Comparison of ENCODE assay signal across 14 cellular contexts in genomic region chr7:75712517-75713361, GRCh38. TPM values are rescaled to one million over a fixed set of nuclear protein-coding genes. Genes with fewer than 3 reads are reported as not detected.
DNase-seq lines count a peak whose midpoint lies in the region; ATAC-seq and TF ChIP-seq lines count a peak whose summit lies in the region.
"Had no signal": no experiment of that assay in that cellular context is flagged by ENCODE, and none has a peak within 500 bp of the region (broad histone marks: within the 10 kb centered on the region; RNA-seq: fewer than 3 reads in every experiment).

No MANE protein-coding gene starts in this region.

- WGBS in spleen, 5 donors, result 74 to 78% (median 75%) methylated on average over 4 of the region's 4 CpGs

- TF ChIP-seq POLR2A in spleen (IDR thresholded peaks at IDR 0.05), result no peak

- ATAC-seq in GM23338, result peak; percentile 70
- peak; percentile 71 for ATAC-seq in WTC11
- ATAC-seq in GM21723 (IDR thresholded peaks at IDR 0.05; ENCODE audit: unreplicated experiment), result no peak

- H3F3A ChIP-seq in GM23338 (replicated peaks; ENCODE audit: low read depth), result no peaks in the 10 kb centered on the region

- H4K20me1 ChIP-seq in GM23338 (replicated peaks; ENCODE audit: insufficient read depth), result no peaks in the 10 kb centered on the region

- H3K4me3 Mint-ChIP-seq in GM23338 (no peak overlapping the region; the same call in 2 of the 3 replicates), WTC11 (no peak overlapping the region), immature natural killer cell (peak overlapping the region; percentile 8 to 64 (median 23))

- H3K79me2 ChIP-seq in GM23338 (replicated peaks; ENCODE audit: insufficient read depth), result no peaks in the 10 kb centered on the region

- H3K36me3 Mint-ChIP-seq in GM23338 (ENCODE audit: low read depth) (peaks cover 14% of the 10 kb centered on the region), WTC11 (peaks cover 7% of the 10 kb centered on the region; the same call in 1 of the 2 replicates), immature natural killer cell (peaks cover 4 to 47% (median 28%) of the 10 kb centered on the region in 3 donors)

- 0 out of 2 replicates have a peak, but pooled peaks cover 3% of the 10 kb centered on the region for H3K36me3 ChIP-seq in GM23338 (ENCODE audit: insufficient read depth)
- no peaks in the 10 kb centered on the region for H3K36me3 ChIP-seq in spleen
- H3K36me3 ChIP-seq: adrenal gland had no signal

- no peaks in the 10 kb centered on the region for H3K27me3 ChIP-seq in GM23338 (ENCODE audit: insufficient read depth)
- H3K27me3 ChIP-seq in spleen (replicated peaks in 1 of 7), result no peaks in the 10 kb centered on the region
- H3K27me3 ChIP-seq: adrenal gland had no signal

- H3K27ac ChIP-seq in GM23338 (ENCODE audit: low read depth) (0 out of 2 replicates have a peak overlapping the region, but pooled peaks have one; percentile 76), spleen (peak overlapping the region in 6 of 8 donors; percentile 50 to 70 (median 64))

- H3K27ac Mint-ChIP-seq in GM23338, result no peak overlapping the region
- H3K27ac Mint-ChIP-seq in WTC11, result no peak overlapping the region
- peak overlapping the region in 2 of 6 donors; percentile 3 to 8 for H3K27ac Mint-ChIP-seq in immature natural killer cell
- H3K27ac Mint-ChIP-seq: IgD-negative memory B cell had no signal

- H3K4me1 Mint-ChIP-seq in GM23338, result peaks cover 9% of the 10 kb centered on the region; the same call in 1 of the 3 replicates
- peaks cover 9% of the 10 kb centered on the region; the same call in 1 of the 2 replicates for H3K4me1 Mint-ChIP-seq in WTC11
- peaks cover 25 to 41% of the 10 kb centered on the region in 2 donors for H3K4me1 Mint-ChIP-seq in immature natural killer cell

- H3K9me3 Mint-ChIP-seq in GM23338, result peaks cover 18% of the 10 kb centered on the region; the same call in 2 of the 3 replicates
- peaks cover 24% of the 10 kb centered on the region for H3K9me3 Mint-ChIP-seq in WTC11
- H3K9me3 Mint-ChIP-seq in immature natural killer cell, result peaks cover 0 to 27% (median 12%) of the 10 kb centered on the region in 6 donors

- DNase-seq in GM23338 (ENCODE audit: low spot score) (no peak), WTC11 (ENCODE audit: low spot score) (peak; percentile 27), immature natural killer cell (no peak), spleen (peak; percentile 9), NCI-H510A treated with DMSO at 0.1 percent for 48 hours (lab: John Stamatoyannopoulos, UW) (no peak), NCI-H2196 (lab: John Stamatoyannopoulos, UW; ENCODE audit: unreplicated experiment) (no peak), HuH-7 (ENCODE audit: low spot score) (no peak)
- DNase-seq: activated CD8-positive, alpha-beta memory T cell treated with anti-CD3 and anti-CD28 coated beads, Interleukin-2, amount 50 U/mL, for 4 hours; adrenal gland; NCI-H1694; occipital lobe had no signal

- peaks cover 3% of the 10 kb centered on the region; the same call in 1 of the 2 replicates for H3K4me1 ChIP-seq in GM23338 (ENCODE audit: insufficient read depth)
- H3K4me1 ChIP-seq in spleen, result peaks cover 14 to 34% (median 27%) of the 10 kb centered on the region in 6 donors

- no peak overlapping the region for H3K4me3 ChIP-seq in GM23338
- no peak overlapping the region for H3K4me3 ChIP-seq in spleen
- H3K4me3 ChIP-seq: adrenal gland had no signal

- CTCF ChIA-PET in WTC11 (lab: Charles Lee), result interaction anchor here (0.6 to 1.8 kb wide), 9 partner anchors 9 to 65 kb away, joined by 3 to 9 read pairs (median 4); partner anchors contain the start of gene HIP1

- no peak overlapping the region for H2AFZ ChIP-seq in GM23338

- H3K27me3 Mint-ChIP-seq in GM23338 (ENCODE audit: insufficient read depth, low read depth, poor library complexity) (peaks cover 2% of the 10 kb centered on the region), WTC11 (ENCODE audit: low read depth) (no peaks in the 10 kb centered on the region; the same call in 1 of the 2 replicates), immature natural killer cell (ENCODE audit: low read depth in 3 of 3) (peaks cover 0 to 7% (median 1%) of the 10 kb centered on the region in 3 donors)

- no peak overlapping the region for H3K4me2 ChIP-seq in GM23338

- intact Hi-C loops in spleen (cut with DNase I; ENCODE audit: low total_unique reads), result no loop called here

- peaks cover 0 to 30% (median 24%) of the 10 kb centered on the region in 8 donors for H3K9me3 ChIP-seq in spleen

- no peaks in the 10 kb centered on the region for H3K9me2 ChIP-seq in GM23338 (ENCODE audit: insufficient read depth)

- TF ChIP-seq CTCF in GM23338 (conservative IDR thresholded peaks at IDR 0.05; ENCODE audit: low read depth in 2 of 2) (peak; percentile 51 to 66), WTC11 (IDR thresholded peaks at IDR 0.05) (peak; percentile 26), spleen (IDR thresholded peaks at IDR 0.05 in 8 of 11, conservative IDR thresholded peaks at IDR 0.05 in 3 of 11) (no peak)

- POLR2A ChIA-PET in WTC11 (lab: Charles Lee), result no interaction called here

TF ChIP-seq in GM23338, 12 proteins besides CTCF, POLR2A, EP300 and RAD21 (continues in another document):
- TF ChIP-seq ZNF331 (CRISPR knock-in tag; IDR thresholded peaks at IDR 0.05; ENCODE audit: low read depth), result no peak
- TF ChIP-seq JUNB (IDR thresholded peaks at IDR 0.05; ENCODE audit: unreplicated experiment), result no peak

TF ChIP-seq in WTC11, 78 proteins besides CTCF, POLR2A, EP300 and RAD21 (continues in another document):
- TF ChIP-seq FOXK1 (CRISPR knock-in tag; IDR thresholded peaks at IDR 0.05) (no peak), RORB (CRISPR knock-in tag; IDR thresholded peaks at IDR 0.05) (no peak), E2F1 (CRISPR knock-in tag; IDR thresholded peaks at IDR 0.05) (no peak), CDX4 (CRISPR knock-in tag; IDR thresholded peaks at IDR 0.05; ENCODE audit: borderline replicate concordance) (no peak), ZNF263 (CRISPR knock-in tag; IDR thresholded peaks at IDR 0.05; ENCODE audit: low read depth) (no peak), ZNF219 (CRISPR knock-in tag; IDR thresholded peaks at IDR 0.05; ENCODE audit: borderline replicate concordance) (no peak), ZBTB21 (CRISPR knock-in tag; IDR thresholded peaks at IDR 0.05; ENCODE audit: borderline replicate concordance) (no peak), TCF7 (CRISPR knock-in tag; IDR thresholded peaks at IDR 0.05; ENCODE audit: low read depth) (no peak), TEAD1 (CRISPR knock-in tag; IDR thresholded peaks at IDR 0.05) (no peak)
- TF ChIP-seq, protein P1, sequence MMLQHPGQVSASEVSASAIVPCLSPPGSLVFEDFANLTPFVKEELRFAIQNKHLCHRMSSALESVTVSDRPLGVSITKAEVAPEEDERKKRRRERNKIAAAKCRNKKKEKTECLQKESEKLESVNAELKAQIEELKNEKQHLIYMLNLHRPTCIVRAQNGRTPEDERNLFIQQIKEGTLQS (CRISPR knock-in tag; conservative IDR thresholded peaks at IDR 0.05), result no peak
- TF ChIP-seq, protein P2, sequence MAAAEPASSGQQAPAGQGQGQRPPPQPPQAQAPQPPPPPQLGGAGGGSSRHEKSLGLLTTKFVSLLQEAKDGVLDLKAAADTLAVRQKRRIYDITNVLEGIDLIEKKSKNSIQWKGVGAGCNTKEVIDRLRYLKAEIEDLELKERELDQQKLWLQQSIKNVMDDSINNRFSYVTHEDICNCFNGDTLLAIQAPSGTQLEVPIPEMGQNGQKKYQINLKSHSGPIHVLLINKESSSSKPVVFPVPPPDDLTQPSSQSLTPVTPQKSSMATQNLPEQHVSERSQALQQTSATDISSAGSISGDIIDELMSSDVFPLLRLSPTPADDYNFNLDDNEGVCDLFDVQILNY (CRISPR knock-in tag; IDR thresholded peaks at IDR 0.05), result no peak
- TF ChIP-seq, protein P3, sequence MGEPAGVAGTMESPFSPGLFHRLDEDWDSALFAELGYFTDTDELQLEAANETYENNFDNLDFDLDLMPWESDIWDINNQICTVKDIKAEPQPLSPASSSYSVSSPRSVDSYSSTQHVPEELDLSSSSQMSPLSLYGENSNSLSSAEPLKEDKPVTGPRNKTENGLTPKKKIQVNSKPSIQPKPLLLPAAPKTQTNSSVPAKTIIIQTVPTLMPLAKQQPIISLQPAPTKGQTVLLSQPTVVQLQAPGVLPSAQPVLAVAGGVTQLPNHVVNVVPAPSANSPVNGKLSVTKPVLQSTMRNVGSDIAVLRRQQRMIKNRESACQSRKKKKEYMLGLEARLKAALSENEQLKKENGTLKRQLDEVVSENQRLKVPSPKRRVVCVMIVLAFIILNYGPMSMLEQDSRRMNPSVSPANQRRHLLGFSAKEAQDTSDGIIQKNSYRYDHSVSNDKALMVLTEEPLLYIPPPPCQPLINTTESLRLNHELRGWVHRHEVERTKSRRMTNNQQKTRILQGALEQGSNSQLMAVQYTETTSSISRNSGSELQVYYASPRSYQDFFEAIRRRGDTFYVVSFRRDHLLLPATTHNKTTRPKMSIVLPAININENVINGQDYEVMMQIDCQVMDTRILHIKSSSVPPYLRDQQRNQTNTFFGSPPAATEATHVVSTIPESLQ (CRISPR knock-in tag; IDR thresholded peaks at IDR 0.05), result no peak

RNA-seq across cellular contexts. Expression of gene HIP1, which starts 26.0 kb away (rescaled TPM):
- 59.8 and 80.8 TPM in 2 replicates for total RNA-seq in GM23338 (2014; rRNA removed; shearing (Covaris generic))
- 23.2 and 24.9 TPM in 2 replicates for polyA plus RNA-seq in GM23338 (2016; fragmentation: Nextera tagmentation; extraction: Ambion mirVana)
- total RNA-seq in WTC11 (2021), result 75.8 to 86.3 TPM (median 85.0 TPM) in 3 replicates
- 10 to 100 TPM in 1 of 3 donors, 1 to 10 TPM in 2; 3.9 to 13.3 (median 5.9) TPM for polyA plus RNA-seq in immature natural killer cell
- total RNA-seq in spleen, result 10 to 100 TPM; 32.0 to 52.6 (median 43.0) TPM
- polyA plus RNA-seq in spleen, result 1 to 10 TPM; 3.4 to 6.4 (median 3.6) TPM

RNA-seq across cellular contexts. Expression of gene CCL26, which starts 59.3 kb away (rescaled TPM):
- 3.0 and 6.2 TPM in 2 replicates for total RNA-seq in GM23338 (2014; rRNA removed; shearing (Covaris generic))
- polyA plus RNA-seq in GM23338 (2016; fragmentation: Nextera tagmentation; extraction: Ambion mirVana) (17.5 and 18.4 TPM in 2 replicates), immature natural killer cell (not detected), spleen (under 1 TPM in 2 of 3 donors, not detected in 1; 0.35 to 0.41 TPM)
- total RNA-seq in WTC11 (2021) (9.8 to 19.5 TPM (median 18.5 TPM) in 3 replicates), spleen (not detected)
- total RNA-seq: frontal cortex, occipital lobe had no signal
- polyA plus RNA-seq: IgD-negative memory B cell had no signal

Comparison
In these comparisons a context has a peak if more than half of its experiments do, and no peak if none do; other contexts are left out.
1. DNase-seq: peak in WTC11 (single experiment) and spleen (single experiment); none in GM23338 (single experiment), immature natural killer cell (0 of 3), NCI-H510A treated with DMSO at 0.1 percent for 48 hours (single experiment), NCI-H2196 (single experiment) and HuH-7 (single experiment).
2. H3K4me3 Mint-ChIP-seq: peak in immature natural killer cell (5 of 5); none in GM23338 (single experiment) and WTC11 (single experiment).
3. CTCF ChIP-seq: peak in GM23338 (2 of 2) and WTC11 (single experiment); none in spleen (0 of 11).